8 cellular contexts compared by ENCODE assay signal in the genomic region with DNA sequence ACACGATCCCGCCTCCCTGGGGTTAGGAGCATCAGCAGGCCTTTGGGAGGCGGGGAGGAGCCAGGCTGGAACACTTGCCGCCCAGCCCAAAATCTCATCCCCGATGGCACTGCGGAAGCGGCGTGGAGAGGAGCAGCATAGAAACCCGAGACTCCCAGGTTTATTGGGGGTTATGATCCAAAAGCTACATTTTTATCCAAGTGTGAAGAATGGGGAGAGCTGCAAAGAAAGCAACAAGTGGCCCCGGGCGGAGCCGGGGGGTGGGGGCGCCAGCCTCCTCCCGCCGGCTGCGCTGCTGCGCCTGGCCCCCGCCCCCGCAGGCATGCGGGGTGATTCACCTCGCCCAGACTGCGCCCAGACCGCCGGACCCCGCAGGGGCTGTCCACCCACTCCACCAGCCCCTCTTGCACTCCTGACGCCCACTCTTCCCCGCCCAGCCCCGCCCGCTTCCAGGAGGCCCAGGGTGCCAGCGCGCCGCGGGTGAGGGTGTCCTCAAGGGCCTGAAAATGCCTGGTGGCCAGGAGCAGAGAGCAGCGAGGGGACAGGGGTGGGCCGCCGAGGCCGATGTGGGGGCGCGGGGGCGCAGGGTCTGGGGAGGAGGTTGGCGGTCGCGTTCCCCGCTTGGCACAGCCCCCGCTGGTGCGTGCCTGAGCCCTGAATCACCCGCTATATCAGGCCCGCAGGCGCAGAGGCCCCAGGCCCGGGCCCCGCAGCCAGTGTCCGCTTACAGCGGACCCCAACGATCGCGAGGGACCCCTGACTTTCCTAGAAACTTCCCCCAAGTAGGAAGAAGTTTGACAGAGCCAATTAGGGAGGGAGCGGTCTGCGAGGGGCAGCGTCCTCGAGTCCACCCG. TPM values are rescaled to one million over a fixed set of nuclear protein-coding genes. Genes with fewer than 3 reads are reported as not detected.
DNase-seq lines count a peak whose midpoint lies in the region; ATAC-seq and TF ChIP-seq lines count a peak whose summit lies in the region.

No MANE protein-coding gene starts in this region.

- H3K27ac Mint-ChIP-seq in chondrocyte (ENCODE audit: unreplicated experiment) = peak overlapping the region; percentile 93

- H3K36me3 Mint-ChIP-seq in chondrocyte (ENCODE audit: low read depth) = peaks cover 4% of the 10 kb centered on the region

- ATAC-seq in GM21515 (IDR thresholded peaks at IDR 0.05; ENCODE audit: unreplicated experiment) = no peak
- no peak for ATAC-seq in GM19035 (IDR thresholded peaks at IDR 0.05; ENCODE audit: unreplicated experiment)

- no peaks in the 10 kb centered on the region for H3K27me3 Mint-ChIP-seq in chondrocyte (ENCODE audit: low read depth)

- no peaks in the 10 kb centered on the region for H3K9me3 Mint-ChIP-seq in chondrocyte (ENCODE audit: low read depth)

- in situ Hi-C loops in ACHN (cut with HindIII; ENCODE audit: low pct_ligation_motif_present, low pct_unique_long_range_greater_than_20kb, low sequenced_read_pairs) = no loop called here

- peaks cover 58% of the 10 kb centered on the region for H3K4me1 Mint-ChIP-seq in chondrocyte (ENCODE audit: low read depth)

- TF ChIP-seq CTCF in chondrocyte (IDR thresholded peaks at IDR 0.05) = no peak

- H3K4me3 Mint-ChIP-seq in chondrocyte (ENCODE audit: unreplicated experiment) = peak overlapping the region; percentile 93

- peak; percentile 75 for DNase-seq in ACHN
- peak; percentile 80 for DNase-seq in M059J (ENCODE audit: low read depth)
- peak; percentile 92 for DNase-seq in chondrocyte (ENCODE audit: low spot score)
- DNase-seq in left kidney (ENCODE audit: low read depth, low spot score) = peak; percentile 32
- peak; percentile 40 for DNase-seq in stromal cell of bone marrow (ENCODE audit: low read depth)
- DNase-seq in activated effector memory CD4-positive, alpha-beta T cell treated with anti-CD3 and anti-CD28 coated beads, Interleukin-2, amount 50 U/mL, for 16 hours = no peak

RNA-seq across cellular contexts. Expression of a gene that starts 1.4 kb away (rescaled TPM):
- total RNA-seq in M059J (2014; rRNA removed; shearing (Covaris generic)) = 233 and 412 TPM in 2 replicates
- 501 to 877 TPM (median 874 TPM) in 3 replicates for total RNA-seq in chondrocyte

RNA-seq across cellular contexts. Expression of a gene that starts 33.5 kb away (rescaled TPM):
- total RNA-seq in M059J (2014; rRNA removed; shearing (Covaris generic)) = 69.3 and 112 TPM in 2 replicates
- total RNA-seq in chondrocyte = 164 to 203 TPM (median 164 TPM) in 3 replicates

RNA-seq across cellular contexts. Expression of a gene that starts 37.0 kb away (rescaled TPM):
- 21.5 and 29.6 TPM in 2 replicates for total RNA-seq in M059J (2014; rRNA removed; shearing (Covaris generic))
- 49.9 to 63.4 TPM (median 61.3 TPM) in 3 replicates for total RNA-seq in chondrocyte
